In genomic region chr4:176123710-176124407, GRCh38 we compare ENCODE assay signal across 9 cellular contexts.
A peak's percentile ranks its signal among the peaks of the same experiment; 100 is the strongest.
DNase-seq lines count a peak whose midpoint lies in the region; ATAC-seq and TF ChIP-seq lines count a peak whose summit lies in the region.
"Had no signal": no experiment of that assay in that cellular context is flagged by ENCODE, and none has a peak within 500 bp of the region (broad histone marks: within the 10 kb centered on the region; RNA-seq: fewer than 3 reads in every experiment).

No MANE protein-coding gene starts in this region.

- peak; percentile 100 for ATAC-seq in GM21381 (IDR thresholded peaks at IDR 0.05; ENCODE audit: unreplicated experiment)
- peak; percentile 100 for ATAC-seq in HG03460 (IDR thresholded peaks at IDR 0.05; ENCODE audit: unreplicated experiment)

- DNase-seq in SKM-1 (lab: John Stamatoyannopoulos, UW; ENCODE audit: unreplicated experiment) = peak; percentile 9
- no peak for DNase-seq in SKM-1 treated with dmso at 0.1 percent for 144 hours (lab: John Stamatoyannopoulos, UW; ENCODE audit: unreplicated experiment)
- DNase-seq in WERI-Rb-1 = peak; percentile 53
- peak; percentile 56 for DNase-seq in islet precursor cell
- DNase-seq in amniotic stem cell (lab: John Stamatoyannopoulos, UW) = no peak
- no peak for DNase-seq in NCI-H1436 treated with DMSO at 0.1 percent for 48 hours (lab: John Stamatoyannopoulos, UW)

- peaks cover 3% of the 10 kb centered on the region; the same call in 1 of the 2 replicates for H3K36me3 ChIP-seq in WERI-Rb-1

- no peak overlapping the region for H3K4me3 ChIP-seq in WERI-Rb-1 (ENCODE audit: low read depth, low read length)

- H3K27ac ChIP-seq in WERI-Rb-1 = no peak overlapping the region
- H3K27ac ChIP-seq: epithelial cell of prostate had no signal

- peak; percentile 80 for TF ChIP-seq CTCF in WERI-Rb-1 (IDR thresholded peaks at IDR 0.05; ENCODE audit: low read depth, low read length)

- H3K27me3 ChIP-seq in WERI-Rb-1 (ENCODE audit: insufficient read depth, low read depth, severe bottlenecking) = no peaks in the 10 kb centered on the region

- H3K9me3 ChIP-seq in WERI-Rb-1 (ENCODE audit: severe bottlenecking) = no peaks in the 10 kb centered on the region

Comparison
In these comparisons a context has a peak if more than half of its experiments do, and no peak if none do; other contexts are left out.
1. DNase-seq: peak in SKM-1 (single experiment), WERI-Rb-1 (single experiment) and islet precursor cell (single experiment); none in SKM-1 treated with dmso at 0.1 percent for 144 hours (single experiment), amniotic stem cell (single experiment) and NCI-H1436 treated with DMSO at 0.1 percent for 48 hours (single experiment).